ENCODE assay signal across 12 cellular contexts in genomic region chr19:15303105-15303780, GRCh38. TPM values are rescaled to one million over a fixed set of nuclear protein-coding genes. Genes with fewer than 3 reads are reported as not detected.
DNase-seq lines count a peak whose midpoint lies in the region; ATAC-seq, FAIRE-seq and TF ChIP-seq lines count a peak whose summit lies in the region.
"Had no signal": no experiment of that assay in that cellular context is flagged by ENCODE, and none has a peak within 500 bp of the region (broad histone marks: within the 10 kb centered on the region; RNA-seq: fewer than 3 reads in every experiment).

No MANE protein-coding gene starts in this region.

- H3K4me3 ChIP-seq in HEK293 (ENCODE audit: low read depth, low read length) (no peak overlapping the region), gastroesophageal sphincter (no peak overlapping the region), skeletal muscle satellite cell (ENCODE audit: low read length) (no peak overlapping the region), small intestine (ENCODE audit: low read depth in 1 of 2, low read length in 2 of 2) (no peak overlapping the region), vagina (peak overlapping the region in 1 of 2 donors; percentile 4)
- H3K4me3 ChIP-seq: adrenal gland, lower lobe of right lung had no signal

- no peak for FAIRE-seq in small intestine (lab: Jason Lieb, UNC)
- FAIRE-seq: H1 had no signal

- H3K27ac ChIP-seq in HEK293 (ENCODE audit: extremely low read depth, low read depth, low read length), result no peak overlapping the region
- H3K27ac ChIP-seq in gastroesophageal sphincter, result peak overlapping the region in 3 of 4 donors; percentile 51 to 66 (median 64)
- H3K27ac ChIP-seq in small intestine (ENCODE audit: low read depth in 1 of 2, low read length in 1 of 2), result no peak overlapping the region
- H3K27ac ChIP-seq in vagina, result no peak overlapping the region
- H3K27ac ChIP-seq: lower lobe of right lung, WERI-Rb-1 had no signal

- peaks cover 32% of the 10 kb centered on the region for H3K4me1 ChIP-seq in HEK293 (ENCODE audit: control insufficient read depth, insufficient read depth, low read length)
- H3K4me1 ChIP-seq in gastroesophageal sphincter, result peaks cover 0 to 96% (median 63%) of the 10 kb centered on the region in 3 donors
- peaks cover 57% of the 10 kb centered on the region for H3K4me1 ChIP-seq in skeletal muscle satellite cell (ENCODE audit: control insufficient read depth, insufficient read depth, low read length)
- peaks cover 1 to 17% of the 10 kb centered on the region in 2 donors for H3K4me1 ChIP-seq in small intestine (ENCODE audit: control insufficient read depth in 2 of 2, insufficient read depth in 1 of 2, low read depth in 1 of 2, low read length in 1 of 2)
- peaks cover 82% of the 10 kb centered on the region for H3K4me1 ChIP-seq in vagina

- H3K4me2 ChIP-seq in skeletal muscle satellite cell (ENCODE audit: low read length), result peak overlapping the region; percentile 4

- no peak overlapping the region for H3K9ac ChIP-seq in skeletal muscle satellite cell (ENCODE audit: low read depth, low read length)

- TF ChIP-seq POLR2A in gastroesophageal sphincter (IDR thresholded peaks at IDR 0.05), result no peak
- no peak for TF ChIP-seq POLR2A in vagina (IDR thresholded peaks at IDR 0.05)

- H3K9me3 ChIP-seq in HEK293 (ENCODE audit: control insufficient read depth, insufficient read depth, low read depth, low read length), result no peaks in the 10 kb centered on the region
- no peaks in the 10 kb centered on the region for H3K9me3 ChIP-seq in gastroesophageal sphincter
- H3K9me3 ChIP-seq in skeletal muscle satellite cell (replicated peaks; ENCODE audit: low read length), result no peaks in the 10 kb centered on the region
- H3K9me3 ChIP-seq in small intestine (ENCODE audit: control insufficient read depth, low read depth), result no peaks in the 10 kb centered on the region
- H3K9me3 ChIP-seq in vagina, result no peaks in the 10 kb centered on the region
- H3K9me3 ChIP-seq: adrenal gland, lower lobe of right lung had no signal

- TF ChIP-seq EP300 in gastroesophageal sphincter (IDR thresholded peaks at IDR 0.05), result no peak

- no peak for DNase-seq in activated CD4-positive, alpha-beta memory T cell treated with anti-CD3 and anti-CD28 coated beads for 36 hours
- DNase-seq in small intestine, result no peak
- DNase-seq in NCI-H226, result no peak
- no peak for DNase-seq in vagina (ENCODE audit: extremely low spot score in 2 of 2)
- DNase-seq: lower lobe of right lung; NK-92 treated with Interleukin-12 subunit alpha and Interleukin-12 subunit beta, amount 100 ng/mL, for 24 hours; WERI-Rb-1 had no signal

- H3K36me3 ChIP-seq in HEK293 (ENCODE audit: control insufficient read depth in 2 of 2, insufficient read depth in 1 of 2, low read length in 2 of 2), result no peaks in the 10 kb centered on the region; a peak in 1 of 3 replicates
- no peaks in the 10 kb centered on the region for H3K36me3 ChIP-seq in gastroesophageal sphincter
- H3K36me3 ChIP-seq in skeletal muscle satellite cell (ENCODE audit: insufficient read depth, low read length), result no peaks in the 10 kb centered on the region
- no peaks in the 10 kb centered on the region for H3K36me3 ChIP-seq in small intestine (ENCODE audit: control insufficient read depth in 2 of 2, insufficient read depth in 2 of 2, low read length in 2 of 2)
- H3K36me3 ChIP-seq in vagina, result no peaks in the 10 kb centered on the region
- H3K36me3 ChIP-seq: adrenal gland, lower lobe of right lung, WERI-Rb-1 had no signal

- TF ChIP-seq CTCF in HEK293 (tag by site-specific recombination; IDR thresholded peaks at IDR 0.05) (no peak), gastroesophageal sphincter (IDR thresholded peaks at IDR 0.05) (no peak), vagina (IDR thresholded peaks at IDR 0.05) (no peak)

- H3K27me3 ChIP-seq in gastroesophageal sphincter (no peaks in the 10 kb centered on the region), skeletal muscle satellite cell (ENCODE audit: control insufficient read depth, insufficient read depth, low read length) (no peaks in the 10 kb centered on the region), small intestine (ENCODE audit: control insufficient read depth in 2 of 2, insufficient read depth in 2 of 2, low read length in 2 of 2) (no peaks in the 10 kb centered on the region), vagina (no peaks in the 10 kb centered on the region)
- H3K27me3 ChIP-seq: adrenal gland had no signal

- H3K27ac Mint-ChIP-seq in activated CD4-positive, alpha-beta memory T cell treated with anti-CD3 and anti-CD28 coated beads for 36 hours, result peak overlapping the region; percentile 86

- no peak overlapping the region for H3K4me3 Mint-ChIP-seq in activated CD4-positive, alpha-beta memory T cell treated with anti-CD3 and anti-CD28 coated beads for 36 hours

- ATAC-seq in gastroesophageal sphincter, result no peak

- CTCF ChIA-PET in HEK293 (lab: Yijun Ruan, JAX), result interaction anchor here (0.6 kb wide), 1 partner anchor 211 kb away, joined by 3 read pairs; no protein-coding TSS in a partner anchor
- CTCF ChIA-PET in activated CD4-positive, alpha-beta memory T cell treated with anti-CD3 and anti-CD28 coated beads for 36 hours (lab: Charles Lee), result interaction anchor here (1.3 to 1.5 kb wide), 2 partner anchors 10 to 14 kb away, joined by 3 to 5 read pairs; no protein-coding TSS in a partner anchor

- intact Hi-C loops in activated CD4-positive, alpha-beta memory T cell treated with anti-CD3 and anti-CD28 coated beads for 36 hours (cut with micrococcal nuclease), result loop anchor here (5.0 kb wide), 1 partner anchor 114 kb away; the partner anchor contains the start of gene AKAP8L
- intact Hi-C loops in vagina (cut with DNase I), result no loop called here

- peaks cover 6% of the 10 kb centered on the region for H3K36me3 Mint-ChIP-seq in activated CD4-positive, alpha-beta memory T cell treated with anti-CD3 and anti-CD28 coated beads for 36 hours

- no peaks in the 10 kb centered on the region for H3K9me3 Mint-ChIP-seq in activated CD4-positive, alpha-beta memory T cell treated with anti-CD3 and anti-CD28 coated beads for 36 hours

- WGBS in gastroesophageal sphincter (ENCODE audit: low coverage in 1 of 2), 2 donors, result 23 to 29% methylated on average over 4 to 7 of the region's 7 CpGs
- WGBS in small intestine, 3 donors, result 60 to 79% (median 67%) methylated on average over 7 of the region's 7 CpGs

- peaks cover 93% of the 10 kb centered on the region for H3K4me1 Mint-ChIP-seq in activated CD4-positive, alpha-beta memory T cell treated with anti-CD3 and anti-CD28 coated beads for 36 hours (ENCODE audit: low read depth)

- POLR2A ChIA-PET in HEK293 (lab: Yijun Ruan, JAX), result no interaction called here
- POLR2A ChIA-PET in activated CD4-positive, alpha-beta memory T cell treated with anti-CD3 and anti-CD28 coated beads for 36 hours (lab: Charles Lee), result interaction anchor here (1.2 to 3.4 kb wide), 8 partner anchors 10 to 164 kb away, joined by 3 to 36 read pairs (median 6); partner anchors contain the start of genes AKAP8 and BRD4

- H3K27me3 Mint-ChIP-seq in activated CD4-positive, alpha-beta memory T cell treated with anti-CD3 and anti-CD28 coated beads for 36 hours, result no peaks in the 10 kb centered on the region

TF ChIP-seq in HEK293, 187 proteins besides CTCF, POLR2A, EP300 and RAD21:
- TF ChIP-seq PRDM6 (tag by site-specific recombination; IDR thresholded peaks at IDR 0.05) (peak; percentile 82), ZFP69B (tag by site-specific recombination; IDR thresholded peaks at IDR 0.05) (peak; percentile 43; the same call in 1 of the 2 replicates), ZNF398 (tag by site-specific recombination; IDR thresholded peaks at IDR 0.05) (no peak), ZSCAN4 (tag by site-specific recombination; IDR thresholded peaks at IDR 0.05) (no peak), ZNF394 (tag by site-specific recombination; IDR thresholded peaks at IDR 0.05; ENCODE audit: borderline replicate concordance) (peak; percentile 47; the same call in 1 of the 2 replicates)

RNA-seq across cellular contexts. Expression of gene BRD4, which starts 29.1 kb away (rescaled TPM):
- 100 to 1,000 TPM in 1 of 2 experiments, 10 to 100 TPM in 1; 94.5 to 103 TPM for total RNA-seq in activated CD4-positive, alpha-beta memory T cell treated with anti-CD3 and anti-CD28 coated beads for 36 hours
- total RNA-seq in gastroesophageal sphincter (10 to 100 TPM; 29.6 to 49.3 (median 34.4) TPM), vagina (53.0 TPM)
- total RNA-seq in skeletal muscle satellite cell (2012; rRNA removed), result 13.8 and 20.0 TPM in 2 replicates
- 10 to 100 TPM; 15.7 to 27.0 (median 22.4) TPM for polyA plus RNA-seq in small intestine

Comparison
In these comparisons a context has a peak if more than half of its experiments do, and no peak if none do; other contexts are left out.
1. H3K27ac ChIP-seq: peak in gastroesophageal sphincter (3 of 4); none in HEK293 (single experiment), small intestine (0 of 2) and vagina (single experiment).